In genomic region chr1:156740679-156741612, GRCh38 we compare ENCODE assay signal across 1 cellular context.
TF ChIP-seq lines count a peak whose summit lies in the region.

Gene MRPL24 (minus strand): TSS chr1:156741088. CDS start chr1:156738704, 2,384 bp downstream.

TF ChIP-seq in A549, 52 proteins besides CTCF, POLR2A, EP300 and RAD21 (continued from another document):
- no peak for TF ChIP-seq ELK1 (IDR thresholded peaks at IDR 0.05; ENCODE audit: low read depth, low read length)
- TF ChIP-seq MAFK (IDR thresholded peaks at IDR 0.05; ENCODE audit: partially characterized antibody) = no peak
- peak; percentile 90 for TF ChIP-seq E2F6 (IDR thresholded peaks at IDR 0.05; ENCODE audit: borderline replicate concordance, low read depth)
- TF ChIP-seq ZNF302 (CRISPR knock-in tag; IDR thresholded peaks at IDR 0.05) = no peak
- TF ChIP-seq RFX5 (IDR thresholded peaks at IDR 0.05) = no peak
- TF ChIP-seq BCL3 (IDR thresholded peaks at IDR 0.05) = no peak
- TF ChIP-seq REST (IDR thresholded peaks at IDR 0.05) = no peak; the same call in 1 of the 2 replicates
- TF ChIP-seq USF2 (IDR thresholded peaks at IDR 0.05) = peak; percentile 16; the same call in 1 of the 2 replicates
- TF ChIP-seq FOSL2 (IDR thresholded peaks at IDR 0.05) = no peak
- TF ChIP-seq FOSL2 (CRISPR knock-in tag; IDR thresholded peaks at IDR 0.05) = no peak
- 0 out of 2 replicates have a peak, but pooled peaks have one; percentile 33 for TF ChIP-seq HOXB5 (CRISPR knock-in tag; IDR thresholded peaks at IDR 0.05)
- no peak for TF ChIP-seq RARB (CRISPR knock-in tag; IDR thresholded peaks at IDR 0.05)
- 0 out of 2 replicates have a peak, but pooled peaks have one; percentile 51 for TF ChIP-seq TFCP2L1 (CRISPR knock-in tag; IDR thresholded peaks at IDR 0.05)
- TF ChIP-seq CEBPB (IDR thresholded peaks at IDR 0.05) = no peak
- TF ChIP-seq NFE2L2 (conservative IDR thresholded peaks at IDR 0.05; ENCODE audit: low read length) = no peak
- TF ChIP-seq JUNB (IDR thresholded peaks at IDR 0.05) = no peak
- TF ChIP-seq ESRRA (IDR thresholded peaks at IDR 0.05; ENCODE audit: borderline replicate concordance, low read length) = no peak
- TF ChIP-seq MYC (IDR thresholded peaks at IDR 0.05; ENCODE audit: borderline replicate concordance, low read length) = peak; percentile 99
- no peak for TF ChIP-seq HDAC2 (IDR thresholded peaks at IDR 0.05)
- TF ChIP-seq KDM1A (IDR thresholded peaks at IDR 0.05; ENCODE audit: low read depth) = no peak
